In genomic region chr7:135645296-135645904, GRCh38 we compare ENCODE assay signal across 8 cellular contexts. TPM values are rescaled to one million over a fixed set of nuclear protein-coding genes. Genes with fewer than 3 reads are reported as not detected.
DNase-seq lines count a peak whose midpoint lies in the region; ATAC-seq and TF ChIP-seq lines count a peak whose summit lies in the region.

No MANE protein-coding gene starts in this region.

- H3K4me3 ChIP-seq in Caco-2 (ENCODE audit: low read depth, low read length), result no peak overlapping the region
- no peak overlapping the region for H3K4me3 ChIP-seq in breast epithelium
- H3K4me3 ChIP-seq in left lung, result no peak overlapping the region
- no peak overlapping the region for H3K4me3 ChIP-seq in H7 (ENCODE audit: insufficient read depth, low read depth, low read length)

- peak in 1 of 2 experiments; percentile 37 for DNase-seq in Caco-2
- peak; percentile 30 to 67 for DNase-seq in NCI-H526 (lab: John Stamatoyannopoulos, UW)
- DNase-seq in breast epithelium (ENCODE audit: low spot score in 2 of 2), result no peak
- no peak for DNase-seq in left lung
- DNase-seq in NCI-H128 (lab: John Stamatoyannopoulos, UW; ENCODE audit: unreplicated experiment), result no peak
- no peak for DNase-seq in H7

- H3K36me3 Mint-ChIP-seq in Caco-2 (ENCODE audit: insufficient read depth, unreplicated experiment), result peaks cover 60% of the 10 kb centered on the region

- peak; percentile 64 to 73 for TF ChIP-seq CTCF in Caco-2 (IDR thresholded peaks at IDR 0.05; ENCODE audit: insufficient read depth in 1 of 2, low read depth in 1 of 2, low read length in 1 of 2, severe bottlenecking in 1 of 2, unreplicated experiment in 1 of 2)
- TF ChIP-seq CTCF in breast epithelium (IDR thresholded peaks at IDR 0.05), result peak in 2 of 3 donors; percentile 51 to 71
- TF ChIP-seq CTCF in left lung (IDR thresholded peaks at IDR 0.05), result peak; percentile 65 to 77

- H3K4me3 Mint-ChIP-seq in Caco-2 (ENCODE audit: unreplicated experiment), result no peak overlapping the region

- TF ChIP-seq POLR2A in breast epithelium (IDR thresholded peaks at IDR 0.05), result no peak

- no peaks in the 10 kb centered on the region for H3K27me3 Mint-ChIP-seq in Caco-2 (ENCODE audit: insufficient read depth, unreplicated experiment)

- no TSS peak for BruUV-seq in Caco-2 (replicated peaks; lab: Mats Ljungman, UMichigan)

- no peaks in the 10 kb centered on the region for H3K27me3 ChIP-seq in Caco-2 (replicated peaks; ENCODE audit: control insufficient read depth, insufficient read depth, low read length)
- no peaks in the 10 kb centered on the region for H3K27me3 ChIP-seq in breast epithelium
- H3K27me3 ChIP-seq in left lung, result no peaks in the 10 kb centered on the region
- no peaks in the 10 kb centered on the region for H3K27me3 ChIP-seq in H7 (ENCODE audit: control insufficient read depth, insufficient read depth, low read length)

- CTCF ChIA-PET in Caco-2 (lab: Charles Lee), result interaction anchor here (0.6 to 2.3 kb wide), 7 partner anchors 25 to 434 kb away, joined by 3 to 11 read pairs (median 7); partner anchors contain the start of gene WDR91

- H3K36me3 ChIP-seq in Caco-2 (ENCODE audit: control insufficient read depth, insufficient read depth, low read length), result peaks cover 6% of the 10 kb centered on the region
- H3K36me3 ChIP-seq in breast epithelium, result no peaks in the 10 kb centered on the region
- peaks cover 0 to 76% of the 10 kb centered on the region in 2 donors for H3K36me3 ChIP-seq in left lung
- peaks cover 33% of the 10 kb centered on the region for H3K36me3 ChIP-seq in H7 (replicated peaks; ENCODE audit: control insufficient read depth, insufficient read depth, low read length)

- H3K27ac ChIP-seq in breast epithelium (no peak overlapping the region), left lung (peak overlapping the region in 1 of 2 donors; percentile 18)

- H3K4me1 ChIP-seq in Caco-2 (no peaks in the 10 kb centered on the region), breast epithelium (no peaks in the 10 kb centered on the region), left lung (no peaks in the 10 kb centered on the region)

- intact Hi-C loops in Caco-2 (cut with micrococcal nuclease; ENCODE audit: unreplicated experiment) (loop anchor here (1.0 kb wide), 3 partner anchors 24 to 364 kb away; no protein-coding TSS in a partner anchor), breast epithelium (cut with DNase I; ENCODE audit: low total_unique reads) (loop anchor here (10.0 kb wide), 1 partner anchor 361 kb away; no protein-coding TSS in a partner anchor), left lung (cut with DNase I) (loop anchor here in 1 of 2 donors (10.0 kb wide), 1 partner anchor 361 kb away; no protein-coding TSS in a partner anchor)

- no peak overlapping the region for H3K27ac Mint-ChIP-seq in Caco-2 (ENCODE audit: unreplicated experiment)

- H3K9me3 ChIP-seq in Caco-2 (no peaks in the 10 kb centered on the region), breast epithelium (no peaks in the 10 kb centered on the region), left lung (no peaks in the 10 kb centered on the region)

- POLR2A ChIA-PET in Caco-2 (lab: Charles Lee), result no interaction called here

- no peaks in the 10 kb centered on the region for H3K4me1 Mint-ChIP-seq in Caco-2 (ENCODE audit: low read depth, unreplicated experiment)

- H3K9me3 Mint-ChIP-seq in Caco-2 (ENCODE audit: unreplicated experiment), result no peaks in the 10 kb centered on the region

- ATAC-seq in GM21717 (IDR thresholded peaks at IDR 0.05; ENCODE audit: unreplicated experiment) (peak; percentile 56), left lung (peak; percentile 92), GM18909 (IDR thresholded peaks at IDR 0.05; ENCODE audit: poor library complexity, unreplicated experiment) (no peak)

RNA-seq across cellular contexts. Expression of gene STMP1, which starts 16.9 kb away (rescaled TPM):
- total RNA-seq in Caco-2 (2022) (19.6 and 21.5 TPM in 2 replicates), breast epithelium (10 to 100 TPM; 13.9 to 27.2 (median 18.4) TPM), left lung (10 to 100 TPM; 35.0 to 37.0 TPM)
- total RNA-seq in H7 (2014; rRNA removed; shearing (Covaris generic)), result 11.8 and 14.4 TPM in 2 replicates

Comparison
In these comparisons a context has a peak if more than half of its experiments do, and no peak if none do; other contexts are left out.
1. DNase-seq: peak in NCI-H526 (2 of 2); none in breast epithelium (0 of 2), left lung (0 of 2), NCI-H128 (single experiment) and H7 (single experiment).
2. Peak in every context shown above with its lines, with median percentiles within 50 percentile points of each other: CTCF ChIP-seq.